ENCODE assay signal across 1 cellular context in the genomic region with DNA sequence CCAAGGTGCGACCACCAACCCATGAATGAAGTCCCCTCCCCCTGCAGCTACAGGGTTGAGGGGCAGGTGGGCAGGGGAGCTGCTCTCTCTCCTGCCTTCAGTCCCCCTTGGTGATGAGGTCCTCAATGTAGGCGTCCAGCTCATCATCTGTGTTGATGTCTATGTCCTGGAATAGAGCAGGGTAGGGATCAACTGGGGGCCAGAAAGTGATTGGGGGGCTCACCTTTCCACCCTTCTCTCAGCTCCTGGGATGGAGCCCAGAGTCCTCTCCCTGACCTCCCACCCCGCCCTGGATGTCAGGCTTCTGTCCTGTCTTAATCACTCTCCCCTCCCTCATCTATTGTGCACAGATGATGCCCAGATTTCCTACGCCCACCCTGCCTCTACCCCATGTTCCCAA.
A peak's percentile ranks its signal among the peaks of the same experiment; 100 is the strongest.
TF ChIP-seq lines count a peak whose summit lies in the region.

No MANE protein-coding gene starts in this region.

TF ChIP-seq in H1, 55 proteins besides CTCF, POLR2A, EP300 and RAD21:
- TF ChIP-seq, protein P1, sequence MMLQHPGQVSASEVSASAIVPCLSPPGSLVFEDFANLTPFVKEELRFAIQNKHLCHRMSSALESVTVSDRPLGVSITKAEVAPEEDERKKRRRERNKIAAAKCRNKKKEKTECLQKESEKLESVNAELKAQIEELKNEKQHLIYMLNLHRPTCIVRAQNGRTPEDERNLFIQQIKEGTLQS (IDR thresholded peaks at IDR 0.05; ENCODE audit: insufficient read depth, low read depth, low read length), result no peak
- TF ChIP-seq POLR2AphosphoS5 (IDR thresholded peaks at IDR 0.05; ENCODE audit: low read depth, low read length) (0 out of 2 replicates have a peak, but pooled peaks have one; percentile 15), TBP (IDR thresholded peaks at IDR 0.05; ENCODE audit: low read depth, low read length) (no peak), KDM5A (IDR thresholded peaks at IDR 0.05; ENCODE audit: low read length) (no peak), SIRT6 (IDR thresholded peaks at IDR 0.05; ENCODE audit: low read length) (no peak)
TF ChIP-seq in H1: peak in this region for 1.
